In genomic region chr7:98969386-98969785, GRCh38 we compare ENCODE assay signal across 20 cellular contexts.
"Had no signal": no experiment of that assay in that cellular context is flagged by ENCODE, and none has a peak within 500 bp of the region (broad histone marks: within the 10 kb centered on the region; RNA-seq: fewer than 3 reads in every experiment).

No MANE protein-coding gene starts in this region.

- H3K4me1 Mint-ChIP-seq: stimulated activated effector memory CD8-positive, alpha-beta T cell treated with anti-CD3 and anti-CD28 coated beads, Interleukin-12 subunit alpha, Interleukin-12 subunit beta, amount 100 ng/mL, for 72 hours had no signal

- H3K9me3 ChIP-seq: esophagus squamous epithelium, neutrophil, pancreas, testis, tibial artery had no signal

- H3K27ac ChIP-seq: esophagus squamous epithelium, neutrophil, pancreas, testis, tibial artery had no signal

- H3K4me1 ChIP-seq: pancreas, testis, tibial artery had no signal

- ATAC-seq: naive thymus-derived CD8-positive, alpha-beta T cell; sciatic nerve; stimulated activated effector memory CD8-positive, alpha-beta T cell treated with anti-CD3 and anti-CD28 coated beads, Interleukin-12 subunit alpha, Interleukin-12 subunit beta, amount 100 ng/mL, for 72 hours; stimulated activated naive CD8-positive, alpha-beta T cell treated with anti-CD3 and anti-CD28 coated beads, Interleukin-15, Interleukin-2, amounts not matched to agents 100 U/mL and 50 U/mL, for 24 hours had no signal

- H3K9me3 Mint-ChIP-seq: dendritic cell treated with granulocyte-macrophage colony-stimulating factor and Interleukin-4, amounts not matched to agents 40 ng/mL and 50 ng/mL, for 4 days; naive thymus-derived CD8-positive, alpha-beta T cell; stimulated activated effector memory CD8-positive, alpha-beta T cell treated with anti-CD3 and anti-CD28 coated beads, Interleukin-12 subunit alpha, Interleukin-12 subunit beta, amount 100 ng/mL, for 72 hours; type B pancreatic cell had no signal

- H3K27me3 Mint-ChIP-seq: dendritic cell treated with granulocyte-macrophage colony-stimulating factor and Interleukin-4, amounts not matched to agents 40 ng/mL and 50 ng/mL, for 4 days; naive thymus-derived CD8-positive, alpha-beta T cell; type B pancreatic cell had no signal

- H3K4me3 ChIP-seq: esophagus squamous epithelium, pancreas, smooth muscle cell, testis, tibial artery had no signal

- H3K4me3 Mint-ChIP-seq: dendritic cell treated with granulocyte-macrophage colony-stimulating factor and Interleukin-4, amounts not matched to agents 40 ng/mL and 50 ng/mL, for 4 days; naive thymus-derived CD8-positive, alpha-beta T cell; stimulated activated effector memory CD8-positive, alpha-beta T cell treated with anti-CD3 and anti-CD28 coated beads, Interleukin-12 subunit alpha, Interleukin-12 subunit beta, amount 100 ng/mL, for 72 hours; type B pancreatic cell had no signal

- DNase-seq: caudate nucleus; effector CD8-positive, alpha-beta T cell; erythroblast; esophagus squamous epithelium; foreskin melanocyte; kidney; mesendoderm; naive thymus-derived CD8-positive, alpha-beta T cell; pancreas; stimulated activated CD4-positive, alpha-beta T cell treated with anti-CD3 and anti-CD28 coated beads, Interleukin-2, amount 100 ng/mL, for 24 hours; stimulated activated CD4-positive, alpha-beta T cell treated with anti-CD3 and anti-CD28 coated beads, Interleukin-4, amount 100 ng/mL, for 24 hours; stimulated activated naive CD8-positive, alpha-beta T cell treated with anti-CD3 and anti-CD28 coated beads, Interleukin-15, Interleukin-2, amounts not matched to agents 100 U/mL and 50 U/mL, for 24 hours; testis; tibial artery had no signal

- H3K27ac Mint-ChIP-seq: dendritic cell treated with granulocyte-macrophage colony-stimulating factor and Interleukin-4, amounts not matched to agents 40 ng/mL and 50 ng/mL, for 4 days; stimulated activated effector memory CD8-positive, alpha-beta T cell treated with anti-CD3 and anti-CD28 coated beads, Interleukin-12 subunit alpha, Interleukin-12 subunit beta, amount 100 ng/mL, for 72 hours; type B pancreatic cell had no signal

- H3K27me3 ChIP-seq: esophagus squamous epithelium, neutrophil, pancreas, testis, tibial artery had no signal
